ENCODE assay signal across 1 cellular context in genomic region chr9:131678499-131679111, GRCh38.
A peak's percentile ranks its signal among the peaks of the same experiment; 100 is the strongest.
TF ChIP-seq lines count a peak whose summit lies in the region.

No MANE protein-coding gene starts in this region.

TF ChIP-seq in K562, 482 proteins besides CTCF, POLR2A, EP300 and RAD21 (continued from another document and continues in another):
- TF ChIP-seq REST (CRISPR knock-in tag; IDR thresholded peaks at IDR 0.05; ENCODE audit: low read depth) (no peak), SMAD2 (IDR thresholded peaks at IDR 0.05; ENCODE audit: low read depth, low read length) (no peak), TRIM28 (IDR thresholded peaks at IDR 0.05) (no peak), GTF3C2 (IDR thresholded peaks at IDR 0.05; ENCODE audit: borderline replicate concordance, extremely low read depth, insufficient read length) (no peak), RBM17 (IDR thresholded peaks at IDR 0.05; ENCODE audit: borderline replicate concordance, low read depth, low read length) (no peak), TAF1 (IDR thresholded peaks at IDR 0.05; ENCODE audit: control insufficient read depth, extremely low read depth, insufficient read depth, low read length, severe bottlenecking) (peak; percentile 17), TCF3 (CRISPR knock-in tag; IDR thresholded peaks at IDR 0.05) (peak; percentile 25), NRF1 (conservative IDR thresholded peaks at IDR 0.05 in 1 of 2, IDR thresholded peaks at IDR 0.05 in 1 of 2) (no peak), ARID1B (IDR thresholded peaks at IDR 0.05) (peak; percentile 66; the same call in 1 of the 2 replicates), HLTF (IDR thresholded peaks at IDR 0.05) (no peak), PRDM10 (IDR thresholded peaks at IDR 0.05; ENCODE audit: partially characterized antibody) (peak; percentile 75), NFE2 (IDR thresholded peaks at IDR 0.05; ENCODE audit: low read depth) (peak; percentile 23; the same call in 1 of the 2 replicates), ZNF778 (CRISPR knock-in tag; IDR thresholded peaks at IDR 0.05) (no peak), MEF2D (tag; conservative IDR thresholded peaks at IDR 0.05; ENCODE audit: low read depth) (peak; percentile 93), FOXJ3 (CRISPR knock-in tag; IDR thresholded peaks at IDR 0.05) (no peak), SRF (CRISPR knock-in tag; IDR thresholded peaks at IDR 0.05) (no peak), JUN (IDR thresholded peaks at IDR 0.05; ENCODE audit: borderline replicate concordance, low read depth, low read length) (peak; percentile 74), JUN (CRISPR knock-in tag; IDR thresholded peaks at IDR 0.05; ENCODE audit: borderline replicate concordance) (no peak), MEIS2 (IDR thresholded peaks at IDR 0.05; ENCODE audit: partially characterized antibody) (peak; percentile 17), HOXB6 (CRISPR knock-in tag; IDR thresholded peaks at IDR 0.05; ENCODE audit: borderline replicate concordance) (no peak), ZNF445 (CRISPR knock-in tag; IDR thresholded peaks at IDR 0.05; ENCODE audit: low read depth) (no peak), MGA (IDR thresholded peaks at IDR 0.05) (no peak), TARDBP (IDR thresholded peaks at IDR 0.05) (no peak), LEF1 (IDR thresholded peaks at IDR 0.05) (no peak), ZBED1 (IDR thresholded peaks at IDR 0.05) (no peak), MAX (CRISPR knock-in tag; IDR thresholded peaks at IDR 0.05) (peak; percentile 44; the same call in 1 of the 2 replicates), ZNF696 (CRISPR knock-in tag; conservative IDR thresholded peaks at IDR 0.05) (no peak), FOS (IDR thresholded peaks at IDR 0.05; ENCODE audit: extremely low read depth, insufficient read length) (peak; percentile 46), JUND (IDR thresholded peaks at IDR 0.05; ENCODE audit: borderline replicate concordance, low read depth, low read length) (peak; percentile 87), JUND (tag; IDR thresholded peaks at IDR 0.05; ENCODE audit: borderline replicate concordance, low read depth, low read length) (peak; percentile 71; the same call in 1 of the 3 replicates), RBM34 (IDR thresholded peaks at IDR 0.05; ENCODE audit: borderline replicate concordance, insufficient read depth, low read length) (no peak), ZNF76 (CRISPR knock-in tag; IDR thresholded peaks at IDR 0.05; ENCODE audit: borderline replicate concordance) (no peak), SMARCA4 (IDR thresholded peaks at IDR 0.05) (peak; percentile 68; the same call in 1 of the 2 replicates), GATAD2A (IDR thresholded peaks at IDR 0.05) (0 out of 2 replicates have a peak, but pooled peaks have one; percentile 56), MYC (IDR thresholded peaks at IDR 0.05; ENCODE audit: low read depth, low read length) (no peak), MYC (CRISPR knock-in tag; IDR thresholded peaks at IDR 0.05; ENCODE audit: borderline replicate concordance, low read depth) (no peak), RAD51 (IDR thresholded peaks at IDR 0.05; ENCODE audit: borderline replicate concordance, low read depth) (no peak), PKNOX1 (IDR thresholded peaks at IDR 0.05) (peak; percentile 46; the same call in 1 of the 2 replicates), CREM (IDR thresholded peaks at IDR 0.05; ENCODE audit: low read depth) (peak; percentile 55; the same call in 1 of the 2 replicates), CBFA2T3 (IDR thresholded peaks at IDR 0.05) (peak; percentile 29)
